Comparison of ENCODE assay signal across 13 cellular contexts in the genomic region with DNA sequence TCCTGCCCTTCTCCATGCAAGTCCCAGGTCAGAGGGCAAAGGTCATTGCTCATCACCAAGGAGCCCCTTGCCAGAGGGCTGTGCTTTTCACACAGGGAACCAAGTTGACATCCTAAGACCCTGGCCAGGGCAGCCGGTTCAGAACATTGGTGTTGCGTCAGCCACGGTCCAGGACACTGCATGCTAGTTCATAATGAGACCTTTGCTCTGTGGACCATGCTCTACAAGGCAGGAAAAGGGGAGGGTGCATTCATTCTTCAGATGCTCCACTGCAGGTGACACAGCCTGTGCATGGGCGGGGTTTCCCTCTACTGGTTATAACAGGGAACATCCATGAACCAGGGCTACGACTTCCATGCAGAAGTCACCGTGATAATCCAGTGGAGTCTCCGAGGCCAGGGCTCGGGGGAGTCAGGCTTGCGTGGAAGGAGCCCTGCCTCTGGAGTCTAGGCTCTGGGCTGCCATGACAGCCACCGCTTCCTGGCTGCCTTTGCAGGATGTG.
A peak's percentile ranks its signal among the peaks of the same experiment; 100 is the strongest.
DNase-seq lines count a peak whose midpoint lies in the region; ATAC-seq and TF ChIP-seq lines count a peak whose summit lies in the region.
"Had no signal": no experiment of that assay in that cellular context is flagged by ENCODE, and none has a peak within 500 bp of the region (broad histone marks: within the 10 kb centered on the region; RNA-seq: fewer than 3 reads in every experiment).

No MANE protein-coding gene starts in this region.

- WGBS in right lobe of liver (ENCODE audit: insufficient coverage, low coverage, low lambda C conversion rate, missing lambda C conversion rate), result 0% methylated on average over 1 of the region's 10 CpGs

- H3K4me3 Mint-ChIP-seq in activated naive CD8-positive, alpha-beta T cell treated with anti-CD3 and anti-CD28 coated beads, Interleukin-2, amount 50 U/mL, for 24 hours, result no peak overlapping the region
- H3K4me3 Mint-ChIP-seq: activated CD8-positive, alpha-beta T cell treated with anti-CD3 and anti-CD28 coated beads, Interleukin-2, amount 10 ng/mL, durations not matched to agents 7 days and 5 days; stimulated activated naive B cell treated with anti-CD40 and anti-IgM and Interleukin-4, amounts not matched to agents 10 μg/mL and 1 μg/mL and 100 μg/mL, for 72 hours had no signal

- H3K27me3 ChIP-seq in right lobe of liver, result no peaks in the 10 kb centered on the region
- H3K27me3 ChIP-seq: SJSA1 had no signal

- in situ Hi-C loops in astrocyte of the cerebellum (cut with HindIII; ENCODE audit: low sequenced_read_pairs) (no loop called here), GM13976 (cut with MboI; ENCODE audit: low sequenced_read_pairs, unreplicated experiment) (no loop called here)

- no peaks in the 10 kb centered on the region for H3K9me3 ChIP-seq in right lobe of liver
- H3K9me3 ChIP-seq: SJSA1 had no signal

- no peaks in the 10 kb centered on the region for H3K36me3 Mint-ChIP-seq in activated naive CD8-positive, alpha-beta T cell treated with anti-CD3 and anti-CD28 coated beads, Interleukin-2, amount 50 U/mL, for 24 hours (ENCODE audit: low read depth)
- H3K36me3 Mint-ChIP-seq: stimulated activated naive B cell treated with anti-CD40 and anti-IgM and Interleukin-4, amounts not matched to agents 10 μg/mL and 1 μg/mL and 100 μg/mL, for 72 hours had no signal

- TF ChIP-seq POLR2A in right lobe of liver (IDR thresholded peaks at IDR 0.05), result no peak

- peak; percentile 85 to 93 (median 90) for ATAC-seq in right lobe of liver
- no peak for ATAC-seq in GM21381 (IDR thresholded peaks at IDR 0.05; ENCODE audit: unreplicated experiment)
- no peak for ATAC-seq in activated naive CD8-positive, alpha-beta T cell treated with anti-CD3 and anti-CD28 coated beads, Interleukin-2, amount 50 U/mL, for 24 hours
- ATAC-seq: activated CD8-positive, alpha-beta T cell treated with anti-CD3 and anti-CD28 coated beads, Interleukin-2, amount 10 ng/mL, durations not matched to agents 7 days and 5 days had no signal

- peak; percentile 9 for TF ChIP-seq CTCF in astrocyte of the cerebellum (IDR thresholded peaks at IDR 0.05; ENCODE audit: low read depth, low read length, missing control alignments)
- peak; percentile 32 to 47 (median 34) for TF ChIP-seq CTCF in right lobe of liver (IDR thresholded peaks at IDR 0.05)
- TF ChIP-seq CTCF in GM13976 (IDR thresholded peaks at IDR 0.05; ENCODE audit: borderline replicate concordance, control extremely low read depth, extremely low read depth, insufficient read depth, missing control alignments), result no peak

- H3K4me3 ChIP-seq in astrocyte of the cerebellum (ENCODE audit: low read depth, low read length) (no peak overlapping the region), right lobe of liver (no peak overlapping the region)
- H3K4me3 ChIP-seq: SJSA1 had no signal

- H3K27ac ChIP-seq in right lobe of liver, result no peak overlapping the region
- H3K27ac ChIP-seq: SJSA1 had no signal

- H3K27me3 Mint-ChIP-seq in activated naive CD8-positive, alpha-beta T cell treated with anti-CD3 and anti-CD28 coated beads, Interleukin-2, amount 50 U/mL, for 24 hours, result no peaks in the 10 kb centered on the region

- intact Hi-C loops in right lobe of liver (cut with DNase I), result no loop called here

- H3K36me3 ChIP-seq in right lobe of liver, result no peaks in the 10 kb centered on the region
- H3K36me3 ChIP-seq: SJSA1 had no signal

- H3K27ac Mint-ChIP-seq in activated naive CD8-positive, alpha-beta T cell treated with anti-CD3 and anti-CD28 coated beads, Interleukin-2, amount 50 U/mL, for 24 hours, result no peak overlapping the region
- H3K27ac Mint-ChIP-seq: activated CD8-positive, alpha-beta T cell treated with anti-CD3 and anti-CD28 coated beads, Interleukin-2, amount 10 ng/mL, durations not matched to agents 7 days and 5 days; stimulated activated naive B cell treated with anti-CD40 and anti-IgM and Interleukin-4, amounts not matched to agents 10 μg/mL and 1 μg/mL and 100 μg/mL, for 72 hours had no signal

- no peaks in the 10 kb centered on the region for H3K9me3 Mint-ChIP-seq in activated naive CD8-positive, alpha-beta T cell treated with anti-CD3 and anti-CD28 coated beads, Interleukin-2, amount 50 U/mL, for 24 hours
- H3K9me3 Mint-ChIP-seq: stimulated activated naive B cell treated with anti-CD40 and anti-IgM and Interleukin-4, amounts not matched to agents 10 μg/mL and 1 μg/mL and 100 μg/mL, for 72 hours had no signal

- no peaks in the 10 kb centered on the region for H3K4me1 ChIP-seq in right lobe of liver
- H3K4me1 ChIP-seq: SJSA1 had no signal

- DNase-seq in DMS53 (lab: John Stamatoyannopoulos, UW) (peak; percentile 83), M059J (ENCODE audit: low read depth) (peak; percentile 2), astrocyte of the cerebellum (ENCODE audit: low read depth) (no peak), right lobe of liver (peak; percentile 58 to 82 (median 75)), NCI-H187 treated with DMSO at 0.1 percent for 48 hours (lab: John Stamatoyannopoulos, UW) (no peak), GM13976 (ENCODE audit: low spot score) (no peak)
- DNase-seq in activated naive CD8-positive, alpha-beta T cell treated with anti-CD3 and anti-CD28 coated beads, Interleukin-2, amount 50 U/mL, for 24 hours, result no peak
- DNase-seq: activated CD8-positive, alpha-beta T cell treated with anti-CD3 and anti-CD28 coated beads, Interleukin-2, amount 10 ng/mL, durations not matched to agents 7 days and 5 days; activated naive CD4-positive, alpha-beta T cell treated with anti-CD3 and anti-CD28 coated beads, Interleukin-2, amount 50 U/mL, for 16 hours; effector memory CD4-positive, alpha-beta T cell; stimulated activated naive B cell treated with anti-CD40 and anti-IgM and Interleukin-4, amounts not matched to agents 10 μg/mL and 1 μg/mL and 100 μg/mL, for 72 hours had no signal

- no peaks in the 10 kb centered on the region for H3K4me1 Mint-ChIP-seq in activated naive CD8-positive, alpha-beta T cell treated with anti-CD3 and anti-CD28 coated beads, Interleukin-2, amount 50 U/mL, for 24 hours

Comparison
In these comparisons a context has a peak if more than half of its experiments do, and no peak if none do; other contexts are left out.
1. DNase-seq: peak in DMS53 (single experiment), M059J (single experiment) and right lobe of liver (3 of 3); none in astrocyte of the cerebellum (single experiment), NCI-H187 treated with DMSO at 0.1 percent for 48 hours (single experiment), GM13976 (single experiment) and activated naive CD8-positive, alpha-beta T cell treated with anti-CD3 and anti-CD28 coated beads, Interleukin-2, amount 50 U/mL, for 24 hours (single experiment).
2. ATAC-seq: peak in right lobe of liver (4 of 4); none in GM21381 (single experiment) and activated naive CD8-positive, alpha-beta T cell treated with anti-CD3 and anti-CD28 coated beads, Interleukin-2, amount 50 U/mL, for 24 hours (single experiment).